In genomic region chr6:43911354-43911624, GRCh38 we compare ENCODE assay signal across 22 cellular contexts.
DNase-seq lines count a peak whose midpoint lies in the region; ATAC-seq, FAIRE-seq and TF ChIP-seq lines count a peak whose summit lies in the region.
"Had no signal": no experiment of that assay in that cellular context is flagged by ENCODE, and none has a peak within 500 bp of the region (broad histone marks: within the 10 kb centered on the region; RNA-seq: fewer than 3 reads in every experiment).

No MANE protein-coding gene starts in this region.

- H3K4me3 ChIP-seq in SK-N-MC (peak overlapping the region; percentile 8; the same call in 1 of the 2 replicates), keratinocyte (ENCODE audit: control insufficient read depth in 2 of 3, extremely low read depth in 1 of 3, insufficient read depth in 2 of 3, low read depth in 1 of 3, low read length in 3 of 3) (no peak overlapping the region), vagina (no peak overlapping the region)
- H3K4me3 ChIP-seq: ascending aorta; BLaER1 treated with 17β-estradiol and CSF1 and Interleukin-3, amounts not matched to agents 10 nM and 100 nM; tibial nerve had no signal

- H3K9me3 ChIP-seq in SK-N-MC (ENCODE audit: low read depth, low read length), result no peaks in the 10 kb centered on the region
- no peaks in the 10 kb centered on the region for H3K9me3 ChIP-seq in keratinocyte (ENCODE audit: control insufficient read depth, low read depth, low read length)
- H3K9me3 ChIP-seq in vagina, result no peaks in the 10 kb centered on the region
- H3K9me3 ChIP-seq: ascending aorta; BLaER1 treated with 17β-estradiol and CSF1 and Interleukin-3, amounts not matched to agents 10 nM and 100 nM; SK-N-SH; tibial nerve had no signal

- H3K9ac ChIP-seq in SK-N-MC (ENCODE audit: insufficient read length) (peak overlapping the region; percentile 50), keratinocyte (ENCODE audit: control insufficient read depth, extremely low read depth, insufficient read depth, low read length) (peak overlapping the region; percentile 31)
- H3K9ac ChIP-seq: BLaER1 treated with 17β-estradiol and CSF1 and Interleukin-3, amounts not matched to agents 10 nM and 100 nM; SK-N-SH had no signal

- intact Hi-C loops in vagina (cut with DNase I), result loop anchor here (10.0 kb wide), 1 partner anchor 136 kb away; the partner anchor contains the start of gene VEGFA
- intact Hi-C loops in left ventricle myocardium superior (cut with micrococcal nuclease), result no loop called here

- H3K27me3 ChIP-seq in keratinocyte (ENCODE audit: control insufficient read depth, extremely low read depth, insufficient read depth, low read length) (peaks cover 7% of the 10 kb centered on the region), vagina (no peaks in the 10 kb centered on the region)
- H3K27me3 ChIP-seq: ascending aorta; BLaER1 treated with 17β-estradiol and CSF1 and Interleukin-3, amounts not matched to agents 10 nM and 100 nM; tibial nerve had no signal

- FAIRE-seq in keratinocyte (lab: Jason Lieb, UNC), result no peak

- no peak for TF ChIP-seq POLR2A in vagina (IDR thresholded peaks at IDR 0.05)

- no peaks in the 10 kb centered on the region for H3K9me1 ChIP-seq in keratinocyte (ENCODE audit: control insufficient read depth, extremely low read depth, insufficient read depth, low read length)

- H3K4me1 ChIP-seq in keratinocyte (ENCODE audit: control insufficient read depth, extremely low read depth, insufficient read depth, low read length) (peaks cover 5% of the 10 kb centered on the region), vagina (peaks cover 20% of the 10 kb centered on the region)
- H3K4me1 ChIP-seq: ascending aorta, tibial nerve had no signal

- no peak overlapping the region for H2AFZ ChIP-seq in keratinocyte (ENCODE audit: control insufficient read depth, low read length)

- H3K79me2 ChIP-seq in keratinocyte (ENCODE audit: control insufficient read depth, insufficient read depth, low read length), result no peaks in the 10 kb centered on the region

- no peak for ATAC-seq in left ventricle myocardium superior
- ATAC-seq: activated CD8-positive, alpha-beta T cell treated with anti-CD3 and anti-CD28 coated beads for 36 hours; naive thymus-derived CD8-positive, alpha-beta T cell had no signal

- H3K36me3 ChIP-seq in SK-N-MC (ENCODE audit: insufficient read depth, low read length) (no peaks in the 10 kb centered on the region), keratinocyte (ENCODE audit: control insufficient read depth in 2 of 2, extremely low read depth in 1 of 2, insufficient read depth in 2 of 2, low read length in 2 of 2) (no peaks in the 10 kb centered on the region), vagina (no peaks in the 10 kb centered on the region)
- H3K36me3 ChIP-seq: ascending aorta; BLaER1 treated with 17β-estradiol and CSF1 and Interleukin-3, amounts not matched to agents 10 nM and 100 nM; tibial nerve had no signal

- H3K27ac ChIP-seq in SK-N-MC (peak overlapping the region; percentile 77), keratinocyte (ENCODE audit: control insufficient read depth, insufficient read depth, low read length) (peak overlapping the region; percentile 46), vagina (peak overlapping the region; percentile 42)
- H3K27ac ChIP-seq: ascending aorta; BLaER1 treated with 17β-estradiol and CSF1 and Interleukin-3, amounts not matched to agents 10 nM and 100 nM; tibial nerve had no signal

- H4K20me1 ChIP-seq in keratinocyte (ENCODE audit: control insufficient read depth, extremely low read depth, insufficient read depth, low read length), result no peaks in the 10 kb centered on the region
- H4K20me1 ChIP-seq: BLaER1 treated with 17β-estradiol and CSF1 and Interleukin-3, amounts not matched to agents 10 nM and 100 nM had no signal

- DNase-seq in DMS79 treated with DMSO at 0.1 percent for 48 hours (lab: John Stamatoyannopoulos, UW) (peak; percentile 60), DMS79 (lab: John Stamatoyannopoulos, UW) (no peak), SK-N-MC (ENCODE audit: low read depth, low spot score) (no peak), keratinocyte (ENCODE audit: low read depth, low spot score) (no peak), vagina (ENCODE audit: extremely low spot score in 2 of 2) (no peak), left ventricle myocardium superior (no peak), NCI-H1694 (lab: John Stamatoyannopoulos, UW) (no peak)
- no peak for DNase-seq in stimulated activated CD4-positive, alpha-beta T cell treated with anti-CD3 and anti-CD28 coated beads, Interleukin-1b, Interleukin-23, amount 100 ng/mL, for 48 hours
- DNase-seq: 8988T; activated B cell treated with CpG ODN at 0.5 μM for 24 hours; activated CD8-positive, alpha-beta T cell treated with anti-CD3 and anti-CD28 coated beads for 36 hours; activated naive CD4-positive, alpha-beta T cell treated with anti-CD3 and anti-CD28 coated beads, Interleukin-2, amount 50 U/mL, for 16 hours; activated T-cell treated with anti-CD3 and anti-CD28 coated beads, Interleukin-2, amount 50 U/mL, for 24 hours; DND-41; naive thymus-derived CD8-positive, alpha-beta T cell; PC-3; SK-N-SH; stimulated activated CD4-positive, alpha-beta T cell treated with anti-CD3 and anti-CD28 coated beads, Interleukin-2, amount 100 ng/mL, for 24 hours; stimulated activated naive CD4-positive, alpha-beta T cell treated with Interleukin-2 at 50 U/mL for 16 hours had no signal

- H3K4me2 ChIP-seq in keratinocyte (ENCODE audit: control insufficient read depth, extremely low read depth, insufficient read depth, low read depth, low read length), result peak overlapping the region; percentile 52
- H3K4me2 ChIP-seq: BLaER1 treated with 17β-estradiol and CSF1 and Interleukin-3, amounts not matched to agents 10 nM and 100 nM; SK-N-SH had no signal

- TF ChIP-seq CTCF in keratinocyte (optimal IDR thresholded peaks at IDR 0.05 in 1 of 3, IDR thresholded peaks at IDR 0.05 in 1 of 3, conservative IDR thresholded peaks at IDR 0.05 in 1 of 3; ENCODE audit: extremely low read depth in 1 of 3, insufficient read depth in 2 of 3, low read length in 3 of 3) (no peak), vagina (IDR thresholded peaks at IDR 0.05) (no peak)

- dilution Hi-C loops in keratinocyte (cut with MboI; ENCODE audit: extremely low pct_ligation_motif_present, low sequenced_read_pairs), result no loop called here
